ENCODE assay signal across 10 cellular contexts in genomic region chr15:58264068-58264971, GRCh38.
"Had no signal": no experiment of that assay in that cellular context is flagged by ENCODE, and none has a peak within 500 bp of the region (broad histone marks: within the 10 kb centered on the region; RNA-seq: fewer than 3 reads in every experiment).

No MANE protein-coding gene starts in this region.

- H3K4me3 Mint-ChIP-seq: activated naive CD8-positive, alpha-beta T cell treated with anti-CD3 and anti-CD28 coated beads, Interleukin-2, amount 50 U/mL, for 24 hours; nephron had no signal

- H3K27me3 Mint-ChIP-seq: activated naive CD8-positive, alpha-beta T cell treated with anti-CD3 and anti-CD28 coated beads, Interleukin-2, amount 50 U/mL, for 24 hours had no signal

- H3K27me3 ChIP-seq: ascending aorta, heart right ventricle had no signal

- DNase-seq: activated CD4-positive, alpha-beta T cell treated with anti-CD3 and anti-CD28 coated beads for 1 hour; activated CD4-positive, alpha-beta T cell treated with anti-CD3 and anti-CD28 coated beads, Interleukin-2, amount 50 U/mL, for 48 hours; activated naive CD4-positive, alpha-beta T cell; activated naive CD8-positive, alpha-beta T cell treated with anti-CD3 and anti-CD28 coated beads, Interleukin-2, amount 50 U/mL, for 24 hours; foreskin melanocyte; heart right ventricle; mammary epithelial cell; tibial artery had no signal

- H3K27ac Mint-ChIP-seq: activated naive CD8-positive, alpha-beta T cell treated with anti-CD3 and anti-CD28 coated beads, Interleukin-2, amount 50 U/mL, for 24 hours; nephron had no signal

- H3K27ac ChIP-seq: ascending aorta, heart right ventricle, tibial artery had no signal

- H3K9me3 Mint-ChIP-seq: activated naive CD8-positive, alpha-beta T cell treated with anti-CD3 and anti-CD28 coated beads, Interleukin-2, amount 50 U/mL, for 24 hours; nephron had no signal

- H3K4me3 ChIP-seq: ascending aorta, heart right ventricle, tibial artery had no signal

- H3K4me1 ChIP-seq: ascending aorta, tibial artery had no signal

- H3K36me3 ChIP-seq: ascending aorta, heart right ventricle, tibial artery had no signal

- H3K9me3 ChIP-seq: ascending aorta, tibial artery had no signal

- H3K4me1 Mint-ChIP-seq: nephron had no signal
